In the genomic region with DNA sequence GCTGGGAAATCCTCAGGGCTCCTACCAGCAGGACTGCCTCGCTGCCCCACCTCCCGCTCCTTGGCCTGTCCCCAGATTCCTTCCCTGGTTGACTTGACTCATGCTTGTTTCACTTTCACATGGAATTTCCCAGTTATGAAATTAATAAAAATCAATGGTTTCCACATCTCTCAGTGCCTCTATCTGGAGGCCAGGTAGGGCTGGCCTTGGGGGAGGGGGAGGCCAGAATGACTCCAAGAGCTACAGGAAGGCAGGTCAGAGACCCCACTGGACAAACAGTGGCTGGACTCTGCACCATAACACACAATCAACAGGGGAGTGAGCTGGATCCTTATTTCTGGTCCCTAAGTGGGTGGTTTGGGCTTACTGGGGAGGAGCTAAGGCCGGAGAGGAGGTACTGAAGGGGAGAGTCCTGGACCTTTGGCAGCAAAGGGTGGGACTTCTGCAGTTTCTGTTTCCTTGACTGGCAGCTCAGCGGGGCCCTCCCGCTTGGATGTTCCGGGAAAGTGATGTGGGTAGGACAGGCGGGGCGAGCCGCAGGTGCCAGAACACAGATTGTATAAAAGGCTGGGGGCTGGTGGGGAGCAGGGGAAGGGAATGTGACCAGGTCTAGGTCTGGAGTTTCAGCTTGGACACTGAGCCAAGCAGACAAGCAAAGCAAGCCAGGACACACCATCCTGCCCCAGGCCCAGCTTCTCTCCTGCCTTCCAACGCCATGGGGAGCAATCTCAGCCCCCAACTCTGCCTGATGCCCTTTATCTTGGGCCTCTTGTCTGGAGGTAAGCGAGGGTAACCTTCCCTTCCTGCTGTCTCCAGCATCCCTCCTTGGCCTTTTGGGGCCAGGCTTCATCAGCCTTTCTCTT, we compare ENCODE assay signal across 9 cellular contexts. TPM values are rescaled to one million over a fixed set of nuclear protein-coding genes. Genes with fewer than 3 reads are reported as not detected.
DNase-seq lines count a peak whose midpoint lies in the region; ATAC-seq, FAIRE-seq and TF ChIP-seq lines count a peak whose summit lies in the region.
"Had no signal": no experiment of that assay in that cellular context is flagged by ENCODE, and none has a peak within 500 bp of the region (broad histone marks: within the 10 kb centered on the region; RNA-seq: fewer than 3 reads in every experiment).

TSS of gene CFB (plus strand) at position 589 of the 863 bp plus-strand sequence. CDS start at position 716, 127 bp downstream.

- WGBS in urinary bladder = 38% methylated on average over 11 of the region's 11 CpGs

- peak; percentile 24 for DNase-seq in activated CD4-positive, alpha-beta memory T cell treated with anti-CD3 and anti-CD28 coated beads for 36 hours
- no peak for DNase-seq in activated CD4-positive, alpha-beta memory T cell treated with anti-CD3 and anti-CD28 coated beads, Interleukin-2, amount 10 ng/mL, durations not matched to agents 7 days and 5 days
- DNase-seq in choroid plexus epithelial cell (ENCODE audit: low read depth) = peak; percentile 90
- peak; percentile 26 to 84 for DNase-seq in lung microvascular endothelial cell (ENCODE audit: low read depth in 2 of 2)
- DNase-seq in D721Med (ENCODE audit: insufficient read length, low spot score) = no peak

- H3K27me3 Mint-ChIP-seq in activated CD4-positive, alpha-beta memory T cell treated with anti-CD3 and anti-CD28 coated beads for 36 hours = peaks cover 16% of the 10 kb centered on the region
- H3K27me3 Mint-ChIP-seq in activated CD4-positive, alpha-beta memory T cell treated with anti-CD3 and anti-CD28 coated beads, Interleukin-2, amount 10 ng/mL, durations not matched to agents 7 days and 5 days = peaks cover 21% of the 10 kb centered on the region

- H3K27ac ChIP-seq in urinary bladder (ENCODE audit: low read depth) = peak within 1 kb of the TSS; percentile 47

- no peaks in the 10 kb centered on the region for H3K9me3 Mint-ChIP-seq in activated CD4-positive, alpha-beta memory T cell treated with anti-CD3 and anti-CD28 coated beads for 36 hours
- H3K9me3 Mint-ChIP-seq in activated CD4-positive, alpha-beta memory T cell treated with anti-CD3 and anti-CD28 coated beads, Interleukin-2, amount 10 ng/mL, durations not matched to agents 7 days and 5 days = no peaks in the 10 kb centered on the region
- H3K9me3 Mint-ChIP-seq: stimulated activated naive CD8-positive, alpha-beta T cell treated with anti-CD3 and anti-CD28 coated beads, Interleukin-15, Interleukin-2, amounts not matched to agents 100 ng/mL and 50 ng/mL, for 24 hours had no signal

- H3K4me1 Mint-ChIP-seq in activated CD4-positive, alpha-beta memory T cell treated with anti-CD3 and anti-CD28 coated beads for 36 hours (ENCODE audit: low read depth) = peaks cover 8% of the 10 kb centered on the region
- peaks cover 5% of the 10 kb centered on the region for H3K4me1 Mint-ChIP-seq in activated CD4-positive, alpha-beta memory T cell treated with anti-CD3 and anti-CD28 coated beads, Interleukin-2, amount 10 ng/mL, durations not matched to agents 7 days and 5 days

- H3K4me3 ChIP-seq in choroid plexus epithelial cell (ENCODE audit: low read depth, low read length) (peak within 1 kb of the TSS; percentile 22), urinary bladder (ENCODE audit: low read depth, low read length) (no peak within 1 kb of the TSS)

- no peak for ATAC-seq in GM18511 (IDR thresholded peaks at IDR 0.05; ENCODE audit: unreplicated experiment)
- ATAC-seq in HG03139 (IDR thresholded peaks at IDR 0.05; ENCODE audit: unreplicated experiment) = no peak

- intact Hi-C loops in activated CD4-positive, alpha-beta memory T cell treated with anti-CD3 and anti-CD28 coated beads for 36 hours (cut with micrococcal nuclease) = no loop called here

- no peak within 1 kb of the TSS for H3K4me3 Mint-ChIP-seq in activated CD4-positive, alpha-beta memory T cell treated with anti-CD3 and anti-CD28 coated beads for 36 hours
- no peak within 1 kb of the TSS for H3K4me3 Mint-ChIP-seq in activated CD4-positive, alpha-beta memory T cell treated with anti-CD3 and anti-CD28 coated beads, Interleukin-2, amount 10 ng/mL, durations not matched to agents 7 days and 5 days
- H3K4me3 Mint-ChIP-seq: stimulated activated naive CD8-positive, alpha-beta T cell treated with anti-CD3 and anti-CD28 coated beads, Interleukin-15, Interleukin-2, amounts not matched to agents 100 ng/mL and 50 ng/mL, for 24 hours had no signal

- POLR2A ChIA-PET in activated CD4-positive, alpha-beta memory T cell treated with anti-CD3 and anti-CD28 coated beads for 36 hours (lab: Charles Lee) = no interaction called here
- POLR2A ChIA-PET in activated CD4-positive, alpha-beta memory T cell treated with anti-CD3 and anti-CD28 coated beads, Interleukin-2, amount 10 ng/mL, durations not matched to agents 7 days and 5 days (lab: Charles Lee) = interaction anchor here (1.0 to 1.7 kb wide), 3 partner anchors 12 to 26 kb away, joined by 3 to 5 read pairs (median 3); partner anchors contain the start of genes DXO, NELFE and SKIC2

- FAIRE-seq in D721Med (lab: Jason Lieb, UNC) = no peak

- TF ChIP-seq CTCF in choroid plexus epithelial cell (conservative IDR thresholded peaks at IDR 0.05; ENCODE audit: low read depth, low read length) (no peak), D721Med (IDR thresholded peaks at IDR 0.05; ENCODE audit: insufficient read depth, missing control alignments) (no peak)

- CTCF ChIA-PET in activated CD4-positive, alpha-beta memory T cell treated with anti-CD3 and anti-CD28 coated beads for 36 hours (lab: Charles Lee) = interaction anchor here (1.1 kb wide), 1 partner anchor 102 kb away, joined by 3 read pairs; no protein-coding TSS in a partner anchor
- CTCF ChIA-PET in activated CD4-positive, alpha-beta memory T cell treated with anti-CD3 and anti-CD28 coated beads, Interleukin-2, amount 10 ng/mL, durations not matched to agents 7 days and 5 days (lab: Charles Lee) = no interaction called here

- H3K36me3 Mint-ChIP-seq in activated CD4-positive, alpha-beta memory T cell treated with anti-CD3 and anti-CD28 coated beads for 36 hours = no peaks in the 10 kb centered on the region
- peaks cover 2% of the 10 kb centered on the region for H3K36me3 Mint-ChIP-seq in activated CD4-positive, alpha-beta memory T cell treated with anti-CD3 and anti-CD28 coated beads, Interleukin-2, amount 10 ng/mL, durations not matched to agents 7 days and 5 days (ENCODE audit: low read depth)

- H3K36me3 ChIP-seq in urinary bladder (ENCODE audit: insufficient read depth) = no peaks in the 10 kb centered on the region

- no peak within 1 kb of the TSS for H3K27ac Mint-ChIP-seq in activated CD4-positive, alpha-beta memory T cell treated with anti-CD3 and anti-CD28 coated beads for 36 hours
- H3K27ac Mint-ChIP-seq in activated CD4-positive, alpha-beta memory T cell treated with anti-CD3 and anti-CD28 coated beads, Interleukin-2, amount 10 ng/mL, durations not matched to agents 7 days and 5 days = no peak within 1 kb of the TSS
- H3K27ac Mint-ChIP-seq: stimulated activated naive CD8-positive, alpha-beta T cell treated with anti-CD3 and anti-CD28 coated beads, Interleukin-15, Interleukin-2, amounts not matched to agents 100 ng/mL and 50 ng/mL, for 24 hours had no signal

- no peaks in the 10 kb centered on the region for H3K4me1 ChIP-seq in urinary bladder (ENCODE audit: insufficient read depth)

RNA-seq across cellular contexts. Expression of gene CFB, which starts in this region (rescaled TPM):
- under 1 TPM; 0.76 to 0.82 TPM for total RNA-seq in activated CD4-positive, alpha-beta memory T cell treated with anti-CD3 and anti-CD28 coated beads for 36 hours
- under 1 TPM; 0.58 to 0.60 TPM for total RNA-seq in activated CD4-positive, alpha-beta memory T cell treated with anti-CD3 and anti-CD28 coated beads, Interleukin-2, amount 10 ng/mL, durations not matched to agents 7 days and 5 days
- 0.44 and 0.60 TPM in 2 replicates for total RNA-seq in lung microvascular endothelial cell
- total RNA-seq in urinary bladder = 6.5 TPM
- polyA plus RNA-seq in urinary bladder = 39.6 TPM

Comparison
In these comparisons a context has a peak if more than half of its experiments do, and no peak if none do; other contexts are left out.
1. Peak in DNase-seq in activated CD4-positive, alpha-beta memory T cell treated with anti-CD3 and anti-CD28 coated beads for 36 hours; RNA of the gene not detected or under 1 TPM.
2. Peak in DNase-seq in lung microvascular endothelial cell; RNA of the gene not detected or under 1 TPM.